8 cellular contexts compared by ENCODE assay signal in the genomic region with DNA sequence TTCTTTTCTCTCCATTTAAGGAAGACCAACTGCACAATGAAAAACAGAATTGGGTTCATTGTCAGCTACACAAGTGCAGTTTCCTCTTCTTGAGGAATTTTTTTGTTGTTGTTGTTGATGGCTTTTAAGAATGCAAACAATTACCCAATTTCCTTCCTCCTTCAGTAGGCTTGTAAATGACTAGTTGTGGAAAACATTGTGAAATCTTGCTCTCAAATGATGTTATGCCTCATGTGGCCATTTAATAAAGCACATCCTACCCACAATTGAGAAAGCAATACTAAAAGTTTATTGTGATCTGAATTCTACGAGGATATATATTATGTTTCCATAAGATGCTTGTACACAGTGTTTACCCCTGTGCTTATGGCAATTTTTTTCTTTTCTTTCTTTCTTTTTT.
DNase-seq lines count a peak whose midpoint lies in the region; ATAC-seq, FAIRE-seq and TF ChIP-seq lines count a peak whose summit lies in the region.

No MANE protein-coding gene starts in this region.

- H3K36me3 Mint-ChIP-seq in activated CD4-positive, alpha-beta T cell treated with anti-CD3 and anti-CD28 coated beads, Interleukin-2, amount 10 ng/mL, durations not matched to agents 7 days and 5 days (ENCODE audit: low read depth), result no peaks in the 10 kb centered on the region

- H3K79me2 ChIP-seq in DND-41 (ENCODE audit: insufficient read depth, low read length), result no peaks in the 10 kb centered on the region

- H3K4me1 Mint-ChIP-seq in activated CD4-positive, alpha-beta T cell treated with anti-CD3 and anti-CD28 coated beads, Interleukin-2, amount 10 ng/mL, durations not matched to agents 7 days and 5 days, result peaks cover 4% of the 10 kb centered on the region

- H3K9me3 ChIP-seq in DND-41 (ENCODE audit: insufficient read depth, low read length, severe bottlenecking), result no peaks in the 10 kb centered on the region
- H3K9me3 ChIP-seq in right lobe of liver, result no peaks in the 10 kb centered on the region
- H3K9me3 ChIP-seq in HAP-1, result no peaks in the 10 kb centered on the region

- H3K36me3 ChIP-seq in DND-41 (ENCODE audit: insufficient read depth, low read length) (no peaks in the 10 kb centered on the region), right lobe of liver (no peaks in the 10 kb centered on the region), HAP-1 (replicated peaks) (no peaks in the 10 kb centered on the region)

- H3K9ac ChIP-seq in DND-41 (ENCODE audit: low read depth, low read length), result no peak overlapping the region

- peaks cover 6% of the 10 kb centered on the region for H3K27me3 Mint-ChIP-seq in activated CD4-positive, alpha-beta T cell treated with anti-CD3 and anti-CD28 coated beads, Interleukin-2, amount 10 ng/mL, durations not matched to agents 7 days and 5 days

- no peak overlapping the region for H3K4me3 Mint-ChIP-seq in activated CD4-positive, alpha-beta T cell treated with anti-CD3 and anti-CD28 coated beads, Interleukin-2, amount 10 ng/mL, durations not matched to agents 7 days and 5 days

- in situ Hi-C loops in HAP-1 (cut with MboI; ENCODE audit: low sequenced_read_pairs), result no loop called here

- no peak for DNase-seq in DND-41
- DNase-seq in SW 1271 (lab: John Stamatoyannopoulos, UW), result peak; percentile 47 to 73
- DNase-seq in right lobe of liver, result no peak
- no peak for DNase-seq in activated CD4-positive, alpha-beta T cell treated with anti-CD3 and anti-CD28 coated beads, Interleukin-2, amount 10 ng/mL, durations not matched to agents 7 days and 5 days
- no peak for DNase-seq in RCC 7860 (ENCODE audit: low spot score)
- DNase-seq in NCI-H1105 (lab: John Stamatoyannopoulos, UW), result no peak
- no peak for DNase-seq in HAP-1 (ENCODE audit: low spot score in 2 of 2)

- peak overlapping the region; percentile 50; the same call in 1 of the 2 replicates for H2AFZ ChIP-seq in DND-41 (ENCODE audit: low read depth, low read length)

- peak; percentile 58 for TF ChIP-seq CTCF in DND-41 (IDR thresholded peaks at IDR 0.05; ENCODE audit: borderline replicate concordance, extremely low read depth, low read length, poor library complexity, severe bottlenecking)
- peak; percentile 13 to 27 (median 19) for TF ChIP-seq CTCF in right lobe of liver (IDR thresholded peaks at IDR 0.05)

- no peak for FAIRE-seq in RCC 7860 (lab: Jason Lieb, UNC)

- H3K4me3 ChIP-seq in DND-41 (ENCODE audit: low read depth in 1 of 2, low read length in 2 of 2) (no peak overlapping the region), right lobe of liver (no peak overlapping the region), HAP-1 (no peak overlapping the region)

- H3K4me2 ChIP-seq in DND-41 (ENCODE audit: insufficient read depth, low read length), result no peak overlapping the region

- TF ChIP-seq POLR2A in right lobe of liver (IDR thresholded peaks at IDR 0.05), result no peak

- ATAC-seq in DND-41 (ENCODE audit: insufficient read depth, low read depth), result peak; percentile 63; the same call in 2 of the 3 replicates
- ATAC-seq in HG03139 (IDR thresholded peaks at IDR 0.05; ENCODE audit: unreplicated experiment), result peak; percentile 62
- peak; percentile 57 to 80 (median 69) for ATAC-seq in right lobe of liver

- POLR2A ChIA-PET in activated CD4-positive, alpha-beta T cell treated with anti-CD3 and anti-CD28 coated beads, Interleukin-2, amount 10 ng/mL, durations not matched to agents 7 days and 5 days (lab: Charles Lee), result no interaction called here

- 28% methylated on average over 1 of the region's 1 CpG for WGBS in right lobe of liver (ENCODE audit: insufficient coverage, low coverage, low lambda C conversion rate, missing lambda C conversion rate)

- CTCF ChIA-PET in activated CD4-positive, alpha-beta T cell treated with anti-CD3 and anti-CD28 coated beads, Interleukin-2, amount 10 ng/mL, durations not matched to agents 7 days and 5 days (lab: Charles Lee), result no interaction called here

- H3K4me1 ChIP-seq in DND-41 (ENCODE audit: insufficient read depth, low read length) (peaks cover 6% of the 10 kb centered on the region; the same call in 1 of the 2 replicates), right lobe of liver (no peaks in the 10 kb centered on the region), HAP-1 (no peaks in the 10 kb centered on the region)

- no peak overlapping the region for H3K27ac ChIP-seq in DND-41 (ENCODE audit: low read length)
- H3K27ac ChIP-seq in right lobe of liver, result no peak overlapping the region

- H3K27ac Mint-ChIP-seq in activated CD4-positive, alpha-beta T cell treated with anti-CD3 and anti-CD28 coated beads, Interleukin-2, amount 10 ng/mL, durations not matched to agents 7 days and 5 days, result no peak overlapping the region

- no peaks in the 10 kb centered on the region for H4K20me1 ChIP-seq in DND-41 (ENCODE audit: insufficient read depth, low read length)

- H3K9me3 Mint-ChIP-seq in activated CD4-positive, alpha-beta T cell treated with anti-CD3 and anti-CD28 coated beads, Interleukin-2, amount 10 ng/mL, durations not matched to agents 7 days and 5 days, result no peaks in the 10 kb centered on the region

- intact Hi-C loops in right lobe of liver (cut with DNase I), result no loop called here

- H3K27me3 ChIP-seq in DND-41 (ENCODE audit: insufficient read depth, low read length, poor library complexity) (no peaks in the 10 kb centered on the region), right lobe of liver (no peaks in the 10 kb centered on the region), HAP-1 (ENCODE audit: low read depth) (no peaks in the 10 kb centered on the region)

Comparison
In these comparisons a context has a peak if more than half of its experiments do, and no peak if none do; other contexts are left out.
1. DNase-seq: peak in SW 1271 (2 of 2); none in DND-41 (single experiment), right lobe of liver (0 of 3), activated CD4-positive, alpha-beta T cell treated with anti-CD3 and anti-CD28 coated beads, Interleukin-2, amount 10 ng/mL, durations not matched to agents 7 days and 5 days (single experiment), RCC 7860 (single experiment), NCI-H1105 (single experiment) and HAP-1 (0 of 2).
2. Peak in every context shown above with its lines, with median percentiles within 50 percentile points of each other: ATAC-seq.